Comparison of ENCODE assay signal across 7 cellular contexts in genomic region chr1:66374561-66375111, GRCh38.
DNase-seq lines count a peak whose midpoint lies in the region; ATAC-seq and TF ChIP-seq lines count a peak whose summit lies in the region.

No MANE protein-coding gene starts in this region.

- DNase-seq in NAMALWA (ENCODE audit: low spot score), result peak; percentile 34
- no peak for DNase-seq in osteocyte (ENCODE audit: extremely low spot score, unreplicated experiment)
- DNase-seq in NCI-H2171 (lab: John Stamatoyannopoulos, UW), result no peak
- no peak for DNase-seq in NCI-H1048 (lab: John Stamatoyannopoulos, UW)

- no peak overlapping the region for H3K4me3 Mint-ChIP-seq in osteocyte (ENCODE audit: unreplicated experiment)

- peak overlapping the region; percentile 1 for H3K27ac Mint-ChIP-seq in osteocyte (ENCODE audit: unreplicated experiment)

- H3K36me3 Mint-ChIP-seq in osteocyte (ENCODE audit: unreplicated experiment), result peaks cover 39% of the 10 kb centered on the region

- H3K27ac ChIP-seq in cingulate gyrus (ENCODE audit: low read depth, low read length), result peak overlapping the region; percentile 4

- TF ChIP-seq CTCF in osteocyte (IDR thresholded peaks at IDR 0.05), result no peak

- no peaks in the 10 kb centered on the region for H3K27me3 Mint-ChIP-seq in osteocyte (ENCODE audit: unreplicated experiment)

- ATAC-seq in GM18519 (IDR thresholded peaks at IDR 0.05; ENCODE audit: low FRiP score, unreplicated experiment), result peak; percentile 40
- peak; percentile 47 for ATAC-seq in HG02588 (IDR thresholded peaks at IDR 0.05; ENCODE audit: unreplicated experiment)

- peaks cover 23% of the 10 kb centered on the region for H3K4me1 Mint-ChIP-seq in osteocyte (ENCODE audit: unreplicated experiment)

- no peaks in the 10 kb centered on the region for H3K9me3 Mint-ChIP-seq in osteocyte (ENCODE audit: unreplicated experiment)
